ENCODE assay signal across 8 cellular contexts in genomic region chr1:94755675-94756074, GRCh38.
A peak's percentile ranks its signal among the peaks of the same experiment; 100 is the strongest.
DNase-seq lines count a peak whose midpoint lies in the region; ATAC-seq and TF ChIP-seq lines count a peak whose summit lies in the region.

No MANE protein-coding gene starts in this region.

- no peak for TF ChIP-seq POLR2A in IMR-90 (IDR thresholded peaks at IDR 0.05; ENCODE audit: low read depth, low read length)

- TF ChIP-seq CTCF in AG04449 (IDR thresholded peaks at IDR 0.05; ENCODE audit: insufficient read depth, low read length, missing control alignments) (no peak), IMR-90 (conservative IDR thresholded peaks at IDR 0.05; ENCODE audit: low read depth, low read length) (no peak), brain (conservative IDR thresholded peaks at IDR 0.05) (no peak), lower lobe of right lung (IDR thresholded peaks at IDR 0.05) (no peak), glutamatergic neuron (IDR thresholded peaks at IDR 0.05; ENCODE audit: partially characterized antibody, unreplicated experiment) (no peak)

- H3K36me3 ChIP-seq in IMR-90 (ENCODE audit: control insufficient read depth, insufficient read depth, low read length), result no peaks in the 10 kb centered on the region
- H3K36me3 ChIP-seq in lower lobe of right lung, result no peaks in the 10 kb centered on the region

- DNase-seq in AG04449 (ENCODE audit: low read depth, low spot score) (peak; percentile 90), IMR-90 (peak; percentile 99), lower lobe of right lung (no peak), DMS 273 treated with DMSO at 0.1 percent for 48 hours (lab: John Stamatoyannopoulos, UW) (no peak), glutamatergic neuron (no peak)
- DNase-seq in activated effector memory CD4-positive, alpha-beta T cell treated with anti-CD3 and anti-CD28 coated beads, Interleukin-2, amount 50 U/mL, for 16 hours, result no peak

- H3K27me3 Mint-ChIP-seq in brain (no peaks in the 10 kb centered on the region), glutamatergic neuron (ENCODE audit: unreplicated experiment) (peaks cover 4% of the 10 kb centered on the region)

- H3K9me3 Mint-ChIP-seq in brain (peaks cover 2 to 12% (median 6%) of the 10 kb centered on the region in 5 experiments), glutamatergic neuron (ENCODE audit: unreplicated experiment) (peaks cover 1% of the 10 kb centered on the region)

- in situ Hi-C loops in IMR-90 (cut with MboI; ENCODE audit: low sequenced_read_pairs), result no loop called here

- no peak overlapping the region for H3K9ac ChIP-seq in IMR-90 (ENCODE audit: low read depth, low read length)

- H4K8ac ChIP-seq in IMR-90 (ENCODE audit: low read depth in 2 of 2, low read length in 2 of 2), result peak overlapping the region; percentile 12 to 90

- no TSS peak for BruUV-seq in IMR-90 (replicated peaks; lab: Mats Ljungman, UMichigan)

- WGBS in IMR-90 (ENCODE audit: extremely low coverage in 2 of 2, insufficient read length in 1 of 2), 2 experiments, result 53% methylated on average over 2 of the region's 7 CpGs; no CpG with 5 or more reads in 1 of the 2 experiments

- peak overlapping the region; percentile 78 for H2BK20ac ChIP-seq in IMR-90 (ENCODE audit: low read depth, low read length)

- H2BK120ac ChIP-seq in IMR-90 (ENCODE audit: low read depth, low read length), result peak overlapping the region; percentile 84

- CTCF ChIA-PET in AG04449 (lab: Yijun Ruan, JAX) (no interaction called here), IMR-90 (lab: Yijun Ruan, JAX) (no interaction called here)

- H3K4ac ChIP-seq in IMR-90 (ENCODE audit: low read depth, low read length), result peak overlapping the region; percentile 72

- H3K4me3 ChIP-seq in AG04449 (ENCODE audit: low read depth, low read length) (no peak overlapping the region), IMR-90 (ENCODE audit: insufficient read depth, low read depth, low read length) (no peak overlapping the region), lower lobe of right lung (no peak overlapping the region)

- H2AK5ac ChIP-seq in IMR-90 (ENCODE audit: low read depth, low read length), result peak overlapping the region; percentile 92

- POLR2A ChIA-PET in AG04449 (lab: Yijun Ruan, JAX) (interaction anchor here (0.8 kb wide), 1 partner anchor 28 kb away, joined by 4 read pairs; no protein-coding TSS in a partner anchor), IMR-90 (lab: Charles Lee; ENCODE audit: unreplicated experiment) (interaction anchor here (0.6 kb wide), 1 partner anchor 89 kb away, joined by 15 read pairs; no protein-coding TSS in a partner anchor)

- H4K91ac ChIP-seq in IMR-90 (ENCODE audit: insufficient read depth, low read depth, low read length), result peak overlapping the region; percentile 86

- H3K36me3 Mint-ChIP-seq in brain (no peaks in the 10 kb centered on the region), glutamatergic neuron (ENCODE audit: unreplicated experiment) (peaks cover 9% of the 10 kb centered on the region)

- H4K20me1 ChIP-seq in IMR-90 (ENCODE audit: insufficient read depth, low read length), result no peaks in the 10 kb centered on the region

- H3K27me3 ChIP-seq in IMR-90 (ENCODE audit: control insufficient read depth, insufficient read depth, low read length), result no peaks in the 10 kb centered on the region
- H3K27me3 ChIP-seq in lower lobe of right lung (ENCODE audit: low read depth), result no peaks in the 10 kb centered on the region

- peak overlapping the region; percentile 80 for H2AFZ ChIP-seq in IMR-90 (replicated peaks; ENCODE audit: low read length, poor library complexity)

- H3K14ac ChIP-seq in IMR-90 (replicated peaks; ENCODE audit: low read depth, low read length), result peak overlapping the region; percentile 78

- H4K5ac ChIP-seq in IMR-90 (ENCODE audit: low read depth, low read length), result peak overlapping the region; percentile 75

- TF ChIP-seq RAD21 in IMR-90 (IDR thresholded peaks at IDR 0.05; ENCODE audit: low read length), result 0 out of 2 replicates have a peak, but pooled peaks have one; percentile 1

- H3K27ac Mint-ChIP-seq in brain (peak overlapping the region in 3 of 5 experiments; percentile 51 to 86 (median 82)), glutamatergic neuron (ENCODE audit: unreplicated experiment) (no peak overlapping the region)

- peak overlapping the region; percentile 42; the same call in 2 of the 3 replicates for H2BK15ac ChIP-seq in IMR-90 (ENCODE audit: low read depth, low read length)

- H3K79me1 ChIP-seq in IMR-90 (ENCODE audit: low read depth in 1 of 2, low read length in 2 of 2), result no peaks in the 10 kb centered on the region

- intact Hi-C loops in IMR-90 (cut with micrococcal nuclease) (no loop called here), lower lobe of right lung (cut with DNase I) (no loop called here)

- H3K18ac ChIP-seq in IMR-90 (ENCODE audit: low read depth, low read length), result peak overlapping the region; percentile 78

- H3K4me1 ChIP-seq in IMR-90 (ENCODE audit: control insufficient read depth, insufficient read depth, low read length), result peaks cover 27% of the 10 kb centered on the region
- peaks cover 29% of the 10 kb centered on the region for H3K4me1 ChIP-seq in lower lobe of right lung

- H3K9me3 ChIP-seq in IMR-90 (ENCODE audit: control insufficient read depth, insufficient read depth, low read length), result no peaks in the 10 kb centered on the region
- H3K9me3 ChIP-seq in lower lobe of right lung, result no peaks in the 10 kb centered on the region

- H3K9me1 ChIP-seq in IMR-90 (ENCODE audit: insufficient read depth, low read length), result peaks cover 18% of the 10 kb centered on the region

- H2AK9ac ChIP-seq in IMR-90 (replicated peaks; ENCODE audit: low read depth, low read length, poor library complexity), result no peak overlapping the region

- peak overlapping the region; percentile 61; the same call in 1 of the 2 replicates for H3K23ac ChIP-seq in IMR-90 (ENCODE audit: low read depth, low read length)

- H3K4me3 Mint-ChIP-seq in brain (peak overlapping the region in 1 of 5 experiments; percentile 37), glutamatergic neuron (ENCODE audit: unreplicated experiment) (no peak overlapping the region)

- peak overlapping the region; percentile 73 for H3K56ac ChIP-seq in IMR-90 (ENCODE audit: extremely low read depth, insufficient read depth, low read length)

- dilution Hi-C loops in IMR-90 (cut with HindIII; ENCODE audit: low sequenced_read_pairs, unreplicated experiment), result no loop called here

- H3K4me1 Mint-ChIP-seq in brain, result peaks cover 25% of the 10 kb centered on the region
- peaks cover 29% of the 10 kb centered on the region for H3K4me1 Mint-ChIP-seq in glutamatergic neuron (ENCODE audit: low read depth, unreplicated experiment)

- H3K27ac ChIP-seq in IMR-90 (ENCODE audit: insufficient read depth, low read length) (peak overlapping the region; percentile 93), lower lobe of right lung (peak overlapping the region; percentile 31)

- peak overlapping the region; percentile 58 for H2BK5ac ChIP-seq in IMR-90 (ENCODE audit: low read depth, low read length, poor library complexity, severe bottlenecking)

- ATAC-seq in IMR-90 (ENCODE audit: low read depth) (peak; percentile 83), lower lobe of right lung (peak; percentile 54 to 69), GM19035 (IDR thresholded peaks at IDR 0.05; ENCODE audit: unreplicated experiment) (no peak)

- H3K4me2 ChIP-seq in IMR-90 (ENCODE audit: low read depth, low read length), result no peak overlapping the region

TF ChIP-seq in IMR-90, 13 proteins besides CTCF, POLR2A, EP300 and RAD21:
- no peak for TF ChIP-seq ELK1 (IDR thresholded peaks at IDR 0.05; ENCODE audit: borderline replicate concordance, low read depth, low read length)
- TF ChIP-seq NFE2L2 (IDR thresholded peaks at IDR 0.05; ENCODE audit: low read depth, low read length), result peak; percentile 100
- TF ChIP-seq SMC3 (IDR thresholded peaks at IDR 0.05; ENCODE audit: low read depth, low read length), result no peak
- no peak for TF ChIP-seq MAZ (IDR thresholded peaks at IDR 0.05; ENCODE audit: borderline replicate concordance, low read depth, low read length)
- peak; percentile 96 for TF ChIP-seq MAFK (IDR thresholded peaks at IDR 0.05; ENCODE audit: low read depth, low read length)
- TF ChIP-seq RFX5 (IDR thresholded peaks at IDR 0.05; ENCODE audit: low read depth, low read length), result no peak
- peak; percentile 89 for TF ChIP-seq USF2 (IDR thresholded peaks at IDR 0.05; ENCODE audit: low read depth, low read length)
- TF ChIP-seq CEBPB (IDR thresholded peaks at IDR 0.05; ENCODE audit: low read depth, low read length), result no peak
- no peak for TF ChIP-seq MXI1 (IDR thresholded peaks at IDR 0.05; ENCODE audit: borderline replicate concordance, low read depth, low read length)
- no peak for TF ChIP-seq RCOR1 (IDR thresholded peaks at IDR 0.05; ENCODE audit: insufficient replicate concordance, low read length)
- TF ChIP-seq CHD1 (IDR thresholded peaks at IDR 0.05; ENCODE audit: low read depth, low read length), result no peak
- TF ChIP-seq BHLHE40 (IDR thresholded peaks at IDR 0.05; ENCODE audit: low read depth, low read length), result peak; percentile 67
- peak; percentile 54; the same call in 1 of the 2 replicates for TF ChIP-seq FOS (IDR thresholded peaks at IDR 0.05; ENCODE audit: low read depth, low read length)

Comparison
In these comparisons a context has a peak if more than half of its experiments do, and no peak if none do; other contexts are left out.
1. DNase-seq: peak in AG04449 (single experiment) and IMR-90 (single experiment); none in lower lobe of right lung (single experiment), DMS 273 treated with DMSO at 0.1 percent for 48 hours (single experiment), activated effector memory CD4-positive, alpha-beta T cell treated with anti-CD3 and anti-CD28 coated beads, Interleukin-2, amount 50 U/mL, for 16 hours (single experiment) and glutamatergic neuron (single experiment).